8 cellular contexts compared by ENCODE assay signal in the genomic region with DNA sequence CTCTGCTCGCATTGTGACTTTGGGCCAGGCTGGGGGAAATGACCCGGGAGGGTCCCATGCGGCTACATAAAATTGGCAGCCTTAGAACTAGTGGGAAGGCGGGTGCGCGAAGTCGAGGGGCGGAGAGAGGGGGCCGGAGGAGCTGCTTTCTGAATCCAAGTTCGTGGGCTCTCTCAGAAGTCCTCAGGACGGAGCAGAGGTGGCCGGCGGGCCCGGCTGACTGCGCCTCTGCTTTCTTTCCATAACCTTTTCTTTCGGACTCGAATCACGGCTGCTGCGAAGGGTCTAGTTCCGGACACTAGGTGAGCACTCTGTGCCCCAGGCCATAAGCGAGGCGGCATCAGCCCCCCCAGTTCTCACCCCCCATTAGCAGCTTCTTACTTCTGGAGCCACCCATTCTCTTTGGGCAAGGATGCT. TPM values are rescaled to one million over a fixed set of nuclear protein-coding genes. Genes with fewer than 3 reads are reported as not detected.
DNase-seq lines count a peak whose midpoint lies in the region; ATAC-seq, FAIRE-seq and TF ChIP-seq lines count a peak whose summit lies in the region.

A gene with protein sequence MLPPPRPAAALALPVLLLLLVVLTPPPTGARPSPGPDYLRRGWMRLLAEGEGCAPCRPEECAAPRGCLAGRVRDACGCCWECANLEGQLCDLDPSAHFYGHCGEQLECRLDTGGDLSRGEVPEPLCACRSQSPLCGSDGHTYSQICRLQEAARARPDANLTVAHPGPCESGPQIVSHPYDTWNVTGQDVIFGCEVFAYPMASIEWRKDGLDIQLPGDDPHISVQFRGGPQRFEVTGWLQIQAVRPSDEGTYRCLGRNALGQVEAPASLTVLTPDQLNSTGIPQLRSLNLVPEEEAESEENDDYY (plus strand): TSS at position 176 of the 417 bp plus-strand sequence. CDS start 604 bp downstream, outside the sequence.

- peaks cover 27% of the 10 kb centered on the region for H3K27me3 Mint-ChIP-seq in CD8-positive, alpha-beta T cell (ENCODE audit: low read depth)

- no peak for ATAC-seq in CD8-positive, alpha-beta T cell
- ATAC-seq in GM21526 (IDR thresholded peaks at IDR 0.05; ENCODE audit: low FRiP score, unreplicated experiment) (no peak), HG02759 (IDR thresholded peaks at IDR 0.05; ENCODE audit: unreplicated experiment) (no peak)

- peak within 1 kb of the TSS; percentile 92 for H2AK5ac ChIP-seq in neuronal stem cell (ENCODE audit: low read depth, low read length)

- H3K9me3 Mint-ChIP-seq in CD8-positive, alpha-beta T cell, result no peaks in the 10 kb centered on the region

- H2BK120ac ChIP-seq in neuronal stem cell (ENCODE audit: low read depth, low read length), result peak within 1 kb of the TSS; percentile 95

- H3K23ac ChIP-seq in neuronal stem cell (ENCODE audit: low read depth, low read length, poor library complexity), result peak within 1 kb of the TSS; percentile 89

- TF ChIP-seq POLR2A in endothelial cell of umbilical vein (IDR thresholded peaks at IDR 0.05; ENCODE audit: low read depth, low read length), result no peak

- FAIRE-seq in endothelial cell of umbilical vein (lab: Jason Lieb, UNC), result no peak

- H2BK15ac ChIP-seq in neuronal stem cell (ENCODE audit: low read length), result peak within 1 kb of the TSS; percentile 93

- peak within 1 kb of the TSS; percentile 100 for H3K18ac ChIP-seq in neuronal stem cell (ENCODE audit: low read length)

- peak within 1 kb of the TSS; percentile 100 for H3K9ac ChIP-seq in endothelial cell of umbilical vein (replicated peaks; ENCODE audit: extremely low read depth, insufficient read depth, low read length)
- peak within 1 kb of the TSS; percentile 98 for H3K9ac ChIP-seq in neuronal stem cell (ENCODE audit: low read depth, low read length, poor library complexity)

- peak within 1 kb of the TSS; percentile 98 for H3K4me3 Mint-ChIP-seq in CD8-positive, alpha-beta T cell

- BruUV-seq in endothelial cell of umbilical vein (replicated peaks; lab: Mats Ljungman, UMichigan), result TSS peak; percentile 56

- H3K27me3 ChIP-seq in CD8-positive, alpha-beta T cell (ENCODE audit: insufficient read depth, low read length), result peaks cover 34% of the 10 kb centered on the region
- H3K27me3 ChIP-seq in endothelial cell of umbilical vein (ENCODE audit: control insufficient read depth in 2 of 2, insufficient read depth in 2 of 2, low read length in 2 of 2), result no peaks in the 10 kb centered on the region
- H3K27me3 ChIP-seq in neuronal stem cell (ENCODE audit: control insufficient read depth in 3 of 3, insufficient read depth in 3 of 3, low read depth in 1 of 3, low read length in 3 of 3), result peaks cover 20 to 45% (median 30%) of the 10 kb centered on the region in 3 experiments

- H2BK5ac ChIP-seq in neuronal stem cell (ENCODE audit: low read length), result peak within 1 kb of the TSS; percentile 98

- CTCF ChIA-PET in CD8-positive, alpha-beta T cell (lab: Charles Lee), result interaction anchor here (0.9 to 20.9 kb wide), 6 partner anchors 17 to 79 kb away, joined by 3 to 580 read pairs (median 4); no protein-coding TSS in a partner anchor
- CTCF ChIA-PET in endothelial cell of umbilical vein (lab: Charles Lee), result interaction anchor here (1.1 to 13.1 kb wide), 7 partner anchors 12 to 80 kb away, joined by 3 to 290 read pairs (median 17); no protein-coding TSS in a partner anchor

- H3K36me3 Mint-ChIP-seq in CD8-positive, alpha-beta T cell, result peaks cover 5% of the 10 kb centered on the region

- no peak within 1 kb of the TSS for H3K14ac ChIP-seq in neuronal stem cell (ENCODE audit: low read length)

- H2AFZ ChIP-seq in endothelial cell of umbilical vein (ENCODE audit: low read depth, low read length) (peak within 1 kb of the TSS; percentile 100), neuronal stem cell (ENCODE audit: low read length) (peak within 1 kb of the TSS; percentile 100)

- no peak for DNase-seq in CD8-positive, alpha-beta T cell
- no peak for DNase-seq in NCI-H460 (ENCODE audit: extremely low read depth, low read depth)
- DNase-seq in endothelial cell of umbilical vein (ENCODE audit: low read depth, low spot score), result no peak
- DNase-seq in neuronal stem cell (ENCODE audit: low spot score), result no peak
- DNase-seq in globus pallidus (ENCODE audit: low spot score), result no peak
- no peak for DNase-seq in activated CD4-positive, alpha-beta T cell treated with anti-CD3 and anti-CD28 coated beads for 1 hour

- H3K9me1 ChIP-seq in endothelial cell of umbilical vein (replicated peaks; ENCODE audit: control insufficient read depth, extremely low read depth, insufficient read depth, low read length), result no peaks in the 10 kb centered on the region

- peak within 1 kb of the TSS; percentile 94 for H2BK12ac ChIP-seq in neuronal stem cell (ENCODE audit: low read length)

- peaks cover 37% of the 10 kb centered on the region for H3K4me1 ChIP-seq in CD8-positive, alpha-beta T cell (ENCODE audit: insufficient read depth, low read length)
- peaks cover 46% of the 10 kb centered on the region for H3K4me1 ChIP-seq in endothelial cell of umbilical vein (ENCODE audit: control insufficient read depth, extremely low read depth, insufficient read depth, low read length)
- peaks cover 28 to 34% of the 10 kb centered on the region in 2 donors for H3K4me1 ChIP-seq in neuronal stem cell (ENCODE audit: control insufficient read depth in 2 of 2, insufficient read depth in 1 of 2, low read depth in 1 of 2, low read length in 2 of 2)

- peak within 1 kb of the TSS; percentile 94 for H3K4me3 ChIP-seq in CD8-positive, alpha-beta T cell (ENCODE audit: low read depth, low read length)
- H3K4me3 ChIP-seq in endothelial cell of umbilical vein (replicated peaks in 1 of 3; ENCODE audit: insufficient read depth in 1 of 3, low read depth in 1 of 3, low read length in 3 of 3), result peak within 1 kb of the TSS; percentile 89 to 97 (median 96)
- H3K4me3 ChIP-seq in neuronal stem cell (ENCODE audit: low read length in 2 of 2), result peak within 1 kb of the TSS; percentile 89 to 98

- H3K79me1 ChIP-seq in neuronal stem cell (ENCODE audit: low read depth, low read length), result no peaks in the 10 kb centered on the region

- no peaks in the 10 kb centered on the region for H4K20me1 ChIP-seq in endothelial cell of umbilical vein (replicated peaks; ENCODE audit: control insufficient read depth, extremely low read depth, insufficient read depth, low read length)

- peaks cover 34% of the 10 kb centered on the region for H3K4me1 Mint-ChIP-seq in CD8-positive, alpha-beta T cell (ENCODE audit: low read depth)

- no peaks in the 10 kb centered on the region for H3K36me3 ChIP-seq in CD8-positive, alpha-beta T cell (ENCODE audit: insufficient read depth, low read length)
- H3K36me3 ChIP-seq in endothelial cell of umbilical vein (ENCODE audit: control insufficient read depth in 2 of 2, extremely low read depth in 1 of 2, insufficient read depth in 2 of 2, low read length in 2 of 2) (no peaks in the 10 kb centered on the region), neuronal stem cell (replicated peaks in 1 of 2; ENCODE audit: control insufficient read depth in 2 of 2, insufficient read depth in 2 of 2, low read length in 2 of 2) (peaks cover 0 to 13% of the 10 kb centered on the region in 2 donors)

- H3K4me2 ChIP-seq in endothelial cell of umbilical vein (ENCODE audit: insufficient read depth, low read length) (peak within 1 kb of the TSS; percentile 97), neuronal stem cell (ENCODE audit: insufficient read depth, low read length, poor library complexity, severe bottlenecking) (peak within 1 kb of the TSS; percentile 89)

- peak within 1 kb of the TSS; percentile 55 for H3K27ac ChIP-seq in CD8-positive, alpha-beta T cell (ENCODE audit: low read depth, low read length)
- H3K27ac ChIP-seq in endothelial cell of umbilical vein (ENCODE audit: insufficient read depth, low read depth, low read length) (peak within 1 kb of the TSS; percentile 99), neuronal stem cell (replicated peaks; ENCODE audit: low read length) (peak within 1 kb of the TSS; percentile 92)

- peak within 1 kb of the TSS; percentile 97 for H4K8ac ChIP-seq in neuronal stem cell (ENCODE audit: low read depth, low read length)

- no peaks in the 10 kb centered on the region for H3K79me2 ChIP-seq in endothelial cell of umbilical vein (ENCODE audit: control insufficient read depth, insufficient read depth, low read length)

- no peak for TF ChIP-seq CTCF in CD8-positive, alpha-beta T cell (IDR thresholded peaks at IDR 0.05)
- no peak for TF ChIP-seq CTCF in endothelial cell of umbilical vein (IDR thresholded peaks at IDR 0.05; ENCODE audit: extremely low read depth in 1 of 2, insufficient read depth in 1 of 2, low read depth in 1 of 2, low read length in 2 of 2)

- H3K9me3 ChIP-seq in CD8-positive, alpha-beta T cell (ENCODE audit: low read length), result no peaks in the 10 kb centered on the region
- H3K9me3 ChIP-seq in endothelial cell of umbilical vein (replicated peaks; ENCODE audit: control insufficient read depth, insufficient read depth, low read length), result no peaks in the 10 kb centered on the region
- no peaks in the 10 kb centered on the region for H3K9me3 ChIP-seq in neuronal stem cell (replicated peaks in 1 of 2; ENCODE audit: control insufficient read depth in 2 of 2, insufficient read depth in 1 of 2, low read depth in 1 of 2, low read length in 2 of 2)

- POLR2A ChIA-PET in CD8-positive, alpha-beta T cell (lab: Charles Lee), result interaction anchor here (1.1 to 2.2 kb wide), 3 partner anchors 19 to 32 kb away, joined by 4 to 8 read pairs (median 7); a partner anchor contains a TSS
- POLR2A ChIA-PET in endothelial cell of umbilical vein (lab: Charles Lee), result no interaction called here

- peak within 1 kb of the TSS; percentile 99 for H4K91ac ChIP-seq in neuronal stem cell (ENCODE audit: low read depth, low read length, poor library complexity)

- peak within 1 kb of the TSS; percentile 91 for H3K27ac Mint-ChIP-seq in CD8-positive, alpha-beta T cell

- intact Hi-C loops in CD8-positive, alpha-beta T cell (cut with DNase I, micrococcal nuclease), result loop anchor here (1.0 to 5.0 kb wide), 6 partner anchors 21 to 630 kb away; a partner anchor contains a TSS
- intact Hi-C loops in endothelial cell of umbilical vein (cut with micrococcal nuclease), result loop anchor here (1.0 to 2.0 kb wide), 2 partner anchors 19 to 63 kb away; a partner anchor contains a TSS

- dilution Hi-C loops in endothelial cell of umbilical vein (cut with MboI; ENCODE audit: extremely low pct_ligation_motif_present, low sequenced_read_pairs), result no loop called here

- H3K4ac ChIP-seq in neuronal stem cell (ENCODE audit: low read length), result peak within 1 kb of the TSS; percentile 97

- WGBS in neuronal stem cell (ENCODE audit: extremely low coverage in 2 of 2, insufficient read length in 2 of 2, insufficient replicate concordance in 1 of 2), 2 donors, result no CpG with 5 or more reads among the region's 22 CpGs

RNA-seq across cellular contexts. Expression of the gene that starts here (rescaled TPM):
- not detected for total RNA-seq in CD8-positive, alpha-beta T cell
- 31.3 and 36.1 TPM in 2 replicates for total RNA-seq in NCI-H460 (2014; rRNA removed; shearing (Covaris generic))
- polyA plus RNA-seq in NCI-H460 (2014; cell fraction: nucleus; rRNA removed), result 116 and 123 TPM in 2 replicates
- 2.9 and 3.3 TPM in 2 replicates for total RNA-seq in endothelial cell of umbilical vein
- polyA plus RNA-seq in endothelial cell of umbilical vein, result 3.0 TPM in 2 replicates
- 2.0 and 2.7 TPM in 2 replicates for polyA plus RNA-seq in endothelial cell of umbilical vein (2011; cell fraction: cytosol; rRNA removed)
- 2.5 and 3.7 TPM in 2 replicates for polyA plus RNA-seq in endothelial cell of umbilical vein (2011; cell fraction: nucleus; rRNA removed)
- 0.44 and 0.63 TPM in 2 replicates for polyA plus RNA-seq in endothelial cell of umbilical vein (2012)
- 2.7 and 2.8 TPM in 2 replicates for polyA minus RNA-seq in endothelial cell of umbilical vein
- 27.1 TPM for polyA minus RNA-seq in endothelial cell of umbilical vein (2011; cell fraction: cytosol; rRNA and poly(A)+ RNA removed)
- 0.91 and 1.1 TPM in 2 replicates for polyA minus RNA-seq in endothelial cell of umbilical vein (2011; cell fraction: nucleus; rRNA and poly(A)+ RNA removed)
- polyA plus RNA-seq in neuronal stem cell (2013, experiment 1 of 2), result 3.0 TPM
- polyA plus RNA-seq in neuronal stem cell (2013, experiment 2 of 2), result 2.4 TPM
